ENCODE assay signal across 8 cellular contexts in genomic region chr6:62150048-62150663, GRCh38.
DNase-seq lines count a peak whose midpoint lies in the region; ATAC-seq and TF ChIP-seq lines count a peak whose summit lies in the region.

No MANE protein-coding gene starts in this region.

- no peaks in the 10 kb centered on the region for H3K36me3 ChIP-seq in mucosa of descending colon (ENCODE audit: low read depth)
- H3K36me3 ChIP-seq in CD8-positive, alpha-beta T cell (ENCODE audit: insufficient read depth, low read length) = no peaks in the 10 kb centered on the region

- no peaks in the 10 kb centered on the region for H3K4me1 ChIP-seq in mucosa of descending colon (ENCODE audit: low read depth)
- no peaks in the 10 kb centered on the region for H3K4me1 ChIP-seq in CD8-positive, alpha-beta T cell (ENCODE audit: insufficient read depth, low read length)

- H3K4me1 Mint-ChIP-seq in CD8-positive, alpha-beta T cell (ENCODE audit: low read depth) = no peaks in the 10 kb centered on the region

- no peaks in the 10 kb centered on the region for H3K27me3 Mint-ChIP-seq in CD8-positive, alpha-beta T cell (ENCODE audit: low read depth)

- peak; percentile 80 for ATAC-seq in GM18870 (IDR thresholded peaks at IDR 0.05; ENCODE audit: unreplicated experiment)
- ATAC-seq in HG03159 (IDR thresholded peaks at IDR 0.05; ENCODE audit: unreplicated experiment) = peak; percentile 85
- peak; percentile 59 for ATAC-seq in mucosa of descending colon
- ATAC-seq in CD8-positive, alpha-beta T cell = no peak

- intact Hi-C loops in mucosa of descending colon (cut with DNase I, micrococcal nuclease) = no loop called here
- intact Hi-C loops in CD8-positive, alpha-beta T cell (cut with DNase I, micrococcal nuclease) = no loop called here

- no peak overlapping the region for H3K27ac ChIP-seq in CD8-positive, alpha-beta T cell (ENCODE audit: low read depth, low read length)

- no peak overlapping the region for H3K27ac Mint-ChIP-seq in CD8-positive, alpha-beta T cell

- H3K27me3 ChIP-seq in CD8-positive, alpha-beta T cell (ENCODE audit: insufficient read depth, low read length) = no peaks in the 10 kb centered on the region

- POLR2A ChIA-PET in CD8-positive, alpha-beta T cell (lab: Charles Lee) = no interaction called here

- no peak overlapping the region for H3K4me3 ChIP-seq in mucosa of descending colon
- H3K4me3 ChIP-seq in CD8-positive, alpha-beta T cell (ENCODE audit: low read depth, low read length) = no peak overlapping the region

- H3K9me3 ChIP-seq in mucosa of descending colon = no peaks in the 10 kb centered on the region
- H3K9me3 ChIP-seq in CD8-positive, alpha-beta T cell (ENCODE audit: low read length) = no peaks in the 10 kb centered on the region

- H3K4me3 Mint-ChIP-seq in CD8-positive, alpha-beta T cell = no peak overlapping the region

- DNase-seq in COR-L47 (lab: John Stamatoyannopoulos, UW) = peak; percentile 68
- DNase-seq in NCI-H69 (lab: John Stamatoyannopoulos, UW) = peak; percentile 40
- DNase-seq in cerebellum (ENCODE audit: low spot score) = peak; percentile 5
- peak in 1 of 3 donors; percentile 20 for DNase-seq in mucosa of descending colon
- no peak for DNase-seq in CD8-positive, alpha-beta T cell
- DNase-seq in NK-92 (lab: John Stamatoyannopoulos, UW; ENCODE audit: unreplicated experiment) = no peak

- TF ChIP-seq CTCF in mucosa of descending colon (IDR thresholded peaks at IDR 0.05) = peak; percentile 23
- TF ChIP-seq CTCF in CD8-positive, alpha-beta T cell (IDR thresholded peaks at IDR 0.05) = no peak

- CTCF ChIA-PET in CD8-positive, alpha-beta T cell (lab: Charles Lee) = no interaction called here

- H3K9me3 Mint-ChIP-seq in CD8-positive, alpha-beta T cell = peaks cover 9% of the 10 kb centered on the region

- H3K36me3 Mint-ChIP-seq in CD8-positive, alpha-beta T cell = no peaks in the 10 kb centered on the region

Comparison
In these comparisons a context has a peak if more than half of its experiments do, and no peak if none do; other contexts are left out.
1. DNase-seq: peak in COR-L47 (single experiment), NCI-H69 (single experiment) and cerebellum (single experiment); none in CD8-positive, alpha-beta T cell (0 of 7) and NK-92 (single experiment).